In the genomic region with DNA sequence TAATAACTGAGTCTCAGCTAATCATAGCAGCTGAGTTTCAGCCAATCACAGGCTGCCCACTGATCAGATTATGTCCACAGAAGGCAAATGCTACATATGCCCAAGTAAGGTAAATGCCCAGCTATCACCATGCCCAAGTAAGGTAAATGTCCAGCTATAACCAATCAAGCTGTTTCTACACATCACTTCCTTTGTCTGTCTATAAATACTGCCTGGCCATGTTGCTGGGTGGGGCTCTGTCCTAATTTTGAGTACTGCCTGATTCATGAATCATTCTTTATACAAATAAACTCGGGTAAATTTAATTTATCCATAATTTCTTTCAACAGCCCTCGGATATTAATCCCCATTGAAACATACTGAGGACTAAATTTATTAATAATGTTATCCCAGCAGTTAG, we compare ENCODE assay signal across 15 cellular contexts.
DNase-seq lines count a peak whose midpoint lies in the region; ATAC-seq and TF ChIP-seq lines count a peak whose summit lies in the region.
"Had no signal": no experiment of that assay in that cellular context is flagged by ENCODE, and none has a peak within 500 bp of the region (broad histone marks: within the 10 kb centered on the region; RNA-seq: fewer than 3 reads in every experiment).

No MANE protein-coding gene starts in this region.

- ATAC-seq in GM18867 (IDR thresholded peaks at IDR 0.05; ENCODE audit: unreplicated experiment) (no peak), GM18870 (IDR thresholded peaks at IDR 0.05; ENCODE audit: unreplicated experiment) (no peak)

- H3K4me3 ChIP-seq in choroid plexus epithelial cell (ENCODE audit: low read depth, low read length) (no peak overlapping the region), foreskin fibroblast (ENCODE audit: low read depth in 1 of 2, low read length in 2 of 2) (no peak overlapping the region)
- H3K4me3 ChIP-seq: SJSA1 had no signal

- TF ChIP-seq CTCF in choroid plexus epithelial cell (conservative IDR thresholded peaks at IDR 0.05; ENCODE audit: low read depth, low read length): no peak
- no peak for TF ChIP-seq CTCF in foreskin fibroblast (IDR thresholded peaks at IDR 0.05; ENCODE audit: low read depth, low read length)

- DNase-seq in A172 (ENCODE audit: low spot score) (peak; percentile 25), HT1080 (ENCODE audit: low read depth) (peak; percentile 36), choroid plexus epithelial cell (ENCODE audit: low read depth) (peak; percentile 23), foreskin fibroblast (peak; percentile 21 to 56), NCI-H2029 treated with DMSO at 0.1 percent for 48 hours (lab: John Stamatoyannopoulos, UW) (no peak), LoVo (ENCODE audit: low spot score) (no peak)
- DNase-seq: 8988T, COR-L47, H7, NCI-H1417, NCI-H1930, NCI-H510A treated with DMSO at 0.1 percent for 48 hours had no signal

Comparison
In these comparisons a context has a peak if more than half of its experiments do, and no peak if none do; other contexts are left out.
1. DNase-seq: peak in A172 (single experiment), HT1080 (single experiment), choroid plexus epithelial cell (single experiment) and foreskin fibroblast (2 of 2); none in NCI-H2029 treated with DMSO at 0.1 percent for 48 hours (single experiment) and LoVo (single experiment).